ENCODE assay signal across 29 cellular contexts in the genomic region with DNA sequence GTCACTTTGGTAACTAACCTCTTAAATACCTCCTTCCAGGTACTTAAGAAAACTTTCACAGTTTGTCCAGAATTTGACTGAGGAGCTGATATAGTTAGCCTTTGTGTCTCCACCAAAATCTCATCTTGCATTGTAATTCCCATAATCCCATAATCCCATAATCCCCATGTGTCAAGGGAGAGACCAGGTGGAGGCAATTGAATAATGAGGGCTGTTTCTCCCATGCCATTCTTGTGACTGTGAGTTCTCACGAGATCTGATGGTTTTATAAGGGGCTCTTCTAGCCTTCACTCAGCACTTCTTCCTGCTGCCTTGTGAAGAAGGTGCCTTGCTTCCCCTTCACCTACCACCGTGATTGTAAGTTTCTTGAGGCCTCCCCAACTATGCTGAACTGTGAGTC. TPM values are rescaled to one million over a fixed set of nuclear protein-coding genes. Genes with fewer than 3 reads are reported as not detected.
"Had no signal": no experiment of that assay in that cellular context is flagged by ENCODE, and none has a peak within 500 bp of the region (broad histone marks: within the 10 kb centered on the region; RNA-seq: fewer than 3 reads in every experiment).

No MANE protein-coding gene starts in this region.

- H3K36me3 ChIP-seq: colonic mucosa, esophagus muscularis mucosa, gastroesophageal sphincter, heart right ventricle, left ventricle myocardium inferior, lower lobe of right lung, prostate gland, right atrium auricular region, sigmoid colon, stomach, thyroid gland had no signal

- H3K4me3 ChIP-seq: colonic mucosa, esophagus muscularis mucosa, gastroesophageal sphincter, heart right ventricle, left ventricle myocardium inferior, lower lobe of right lung, prostate gland, right atrium auricular region, sigmoid colon, stomach, thyroid gland had no signal

- H3K27ac ChIP-seq: colonic mucosa, esophagus muscularis mucosa, foreskin keratinocyte, gastroesophageal sphincter, heart right ventricle, left ventricle myocardium inferior, lower lobe of right lung, prostate gland, right atrium auricular region, sigmoid colon, stomach, thyroid gland had no signal

- H3K4me3 Mint-ChIP-seq: dendritic cell treated with granulocyte-macrophage colony-stimulating factor and Interleukin-4, amounts not matched to agents 40 ng/mL and 50 ng/mL, for 4 days; immature natural killer cell; naive B cell; nephron; stimulated activated effector memory CD8-positive, alpha-beta T cell treated with anti-CD3 and anti-CD28 coated beads, Interleukin-12 subunit alpha, Interleukin-12 subunit beta, amount 100 ng/mL, for 72 hours had no signal

- H3K27me3 Mint-ChIP-seq: naive B cell had no signal

- DNase-seq: colonic mucosa; effector CD8-positive, alpha-beta T cell; foreskin keratinocyte; heart right ventricle; hypothalamus; immature natural killer cell; islet precursor cell; kidney glomerular epithelial cell; left colon; left ventricle myocardium inferior; lower lobe of right lung; naive B cell; nucleus accumbens; sigmoid colon; stimulated activated CD4-positive, alpha-beta T cell treated with anti-CD3 and anti-CD28 coated beads, Interleukin-2, amount 100 ng/mL, for 24 hours; stimulated activated CD4-positive, alpha-beta T cell treated with anti-CD3 and anti-CD28 coated beads, Interleukin-4, amount 100 ng/mL, for 24 hours; stimulated activated naive CD4-positive, alpha-beta T cell treated with Interleukin-2 at 50 U/mL for 16 hours; stomach; thyroid gland; trophoblast cell had no signal

- FAIRE-seq: endothelial cell of umbilical vein had no signal

- H3K27ac Mint-ChIP-seq: dendritic cell treated with granulocyte-macrophage colony-stimulating factor and Interleukin-4, amounts not matched to agents 40 ng/mL and 50 ng/mL, for 4 days; immature natural killer cell; naive B cell; nephron; stimulated activated effector memory CD8-positive, alpha-beta T cell treated with anti-CD3 and anti-CD28 coated beads, Interleukin-12 subunit alpha, Interleukin-12 subunit beta, amount 100 ng/mL, for 72 hours had no signal

- H3K9me3 ChIP-seq: colonic mucosa, esophagus muscularis mucosa, gastroesophageal sphincter, heart right ventricle, left ventricle myocardium inferior, lower lobe of right lung, prostate gland, right atrium auricular region, sigmoid colon, stomach, thyroid gland had no signal

- H3K4me1 ChIP-seq: colonic mucosa, esophagus muscularis mucosa, foreskin keratinocyte, gastroesophageal sphincter, heart right ventricle, left ventricle myocardium inferior, lower lobe of right lung, prostate gland, right atrium auricular region, sigmoid colon, stomach, thyroid gland had no signal

- H3K27me3 ChIP-seq: colonic mucosa, esophagus muscularis mucosa, gastroesophageal sphincter, heart right ventricle, right atrium auricular region, sigmoid colon, stomach, thyroid gland had no signal

- H3K36me3 Mint-ChIP-seq: immature natural killer cell; naive B cell; stimulated activated effector memory CD8-positive, alpha-beta T cell treated with anti-CD3 and anti-CD28 coated beads, Interleukin-12 subunit alpha, Interleukin-12 subunit beta, amount 100 ng/mL, for 72 hours had no signal

- H3K4me1 Mint-ChIP-seq: immature natural killer cell; naive B cell; nephron; stimulated activated effector memory CD8-positive, alpha-beta T cell treated with anti-CD3 and anti-CD28 coated beads, Interleukin-12 subunit alpha, Interleukin-12 subunit beta, amount 100 ng/mL, for 72 hours had no signal

- ATAC-seq: foreskin keratinocyte; gastroesophageal sphincter; heart right ventricle; left colon; lower lobe of right lung; stimulated activated effector memory CD8-positive, alpha-beta T cell treated with anti-CD3 and anti-CD28 coated beads, Interleukin-12 subunit alpha, Interleukin-12 subunit beta, amount 100 ng/mL, for 72 hours had no signal

- H3K9me3 Mint-ChIP-seq: dendritic cell treated with granulocyte-macrophage colony-stimulating factor and Interleukin-4, amounts not matched to agents 40 ng/mL and 50 ng/mL, for 4 days; nephron had no signal

RNA-seq across cellular contexts. Expression of a gene that starts 7.8 kb away (rescaled TPM):
- total RNA-seq: mononuclear cell had no signal
- polyA plus RNA-seq: immature natural killer cell had no signal
